In genomic region chr1:202343652-202344349, GRCh38 we compare ENCODE assay signal across 8 cellular contexts. TPM values are rescaled to one million over a fixed set of nuclear protein-coding genes. Genes with fewer than 3 reads are reported as not detected.
DNase-seq lines count a peak whose midpoint lies in the region; ATAC-seq and TF ChIP-seq lines count a peak whose summit lies in the region.

No MANE protein-coding gene starts in this region.

- WGBS in sigmoid colon, 2 donors, result 71 to 73% methylated on average over 4 of the region's 4 CpGs

- no peak overlapping the region for H3K4me3 ChIP-seq in sigmoid colon

- no peaks in the 10 kb centered on the region for H3K9me3 ChIP-seq in sigmoid colon

- CTCF ChIA-PET in T-cell (lab: Charles Lee), result interaction anchor here (0.6 to 3.3 kb wide), 8 partner anchors 8 to 376 kb away, joined by 3 to 15 read pairs (median 4); no protein-coding TSS in a partner anchor

- H3K4me3 Mint-ChIP-seq in activated T-cell treated with anti-CD3 and anti-CD28 coated beads, Interleukin-2, amount 50 U/mL, for 24 hours, result peak overlapping the region; percentile 66
- peak overlapping the region; percentile 2 to 60 (median 42) for H3K4me3 Mint-ChIP-seq in T-cell

- peak in 3 of 4 experiments; percentile 66 to 77 (median 70) for TF ChIP-seq CTCF in sigmoid colon (IDR thresholded peaks at IDR 0.05)

- H3K9me3 Mint-ChIP-seq in activated T-cell treated with anti-CD3 and anti-CD28 coated beads, Interleukin-2, amount 50 U/mL, for 24 hours, result no peaks in the 10 kb centered on the region
- no peaks in the 10 kb centered on the region for H3K9me3 Mint-ChIP-seq in T-cell

- peaks cover 0 to 12% (median 8%) of the 10 kb centered on the region in 4 donors for H3K4me1 ChIP-seq in sigmoid colon

- intact Hi-C loops in sigmoid colon (cut with DNase I), result loop anchor here (5.0 kb wide), 1 partner anchor 374 kb away; no protein-coding TSS in a partner anchor

- no peak overlapping the region for H3K27ac ChIP-seq in sigmoid colon

- peaks cover 34% of the 10 kb centered on the region for H3K4me1 Mint-ChIP-seq in activated T-cell treated with anti-CD3 and anti-CD28 coated beads, Interleukin-2, amount 50 U/mL, for 24 hours (ENCODE audit: low read depth)
- peaks cover 29 to 36% (median 31%) of the 10 kb centered on the region in 3 donors for H3K4me1 Mint-ChIP-seq in T-cell

- POLR2A ChIA-PET in T-cell (lab: Charles Lee), result no interaction called here

- H3K27me3 Mint-ChIP-seq in activated T-cell treated with anti-CD3 and anti-CD28 coated beads, Interleukin-2, amount 50 U/mL, for 24 hours, result no peaks in the 10 kb centered on the region
- H3K27me3 Mint-ChIP-seq in T-cell, result no peaks in the 10 kb centered on the region

- ATAC-seq in T-cell (replicated peaks in 1 of 4), result no peak
- ATAC-seq in GM21515 (IDR thresholded peaks at IDR 0.05; ENCODE audit: unreplicated experiment), result no peak
- no peak for ATAC-seq in HG02938 (IDR thresholded peaks at IDR 0.05; ENCODE audit: unreplicated experiment)

- H3K36me3 Mint-ChIP-seq in activated T-cell treated with anti-CD3 and anti-CD28 coated beads, Interleukin-2, amount 50 U/mL, for 24 hours (ENCODE audit: low read depth), result peaks cover 21% of the 10 kb centered on the region
- no peaks in the 10 kb centered on the region for H3K36me3 Mint-ChIP-seq in T-cell

- TF ChIP-seq POLR2A in sigmoid colon (IDR thresholded peaks at IDR 0.05), result no peak

- peak overlapping the region; percentile 70 for H3K27ac Mint-ChIP-seq in activated T-cell treated with anti-CD3 and anti-CD28 coated beads, Interleukin-2, amount 50 U/mL, for 24 hours
- peak overlapping the region in 1 of 2 donors; percentile 54 for H3K27ac Mint-ChIP-seq in T-cell

- H3K36me3 ChIP-seq in sigmoid colon, result no peaks in the 10 kb centered on the region

- no peaks in the 10 kb centered on the region for H3K27me3 ChIP-seq in sigmoid colon

- no peak for DNase-seq in activated T-cell treated with anti-CD3 and anti-CD28 coated beads, Interleukin-2, amount 50 U/mL, for 24 hours
- DNase-seq in activated T-cell treated with anti-CD3 and anti-CD28 coated beads for 4 hours (no peak), NCI-H128 (lab: John Stamatoyannopoulos, UW; ENCODE audit: unreplicated experiment) (peak; percentile 57), T-cell (peak in 1 of 34 experiments; percentile 12), fibroblast of gingiva (ENCODE audit: low read depth) (peak; percentile 22), sigmoid colon (no peak)

- TF ChIP-seq EP300 in sigmoid colon (IDR thresholded peaks at IDR 0.05), result no peak

RNA-seq across cellular contexts. Expression of gene UBE2T, which starts 2.1 kb away (rescaled TPM):
- total RNA-seq in T-cell (1 to 10 TPM; 1.6 to 4.7 (median 3.4) TPM), sigmoid colon (1 to 10 TPM; 2.5 to 6.4 (median 4.1) TPM)
- polyA plus RNA-seq in sigmoid colon, result 10 to 100 TPM; 12.6 to 37.6 (median 23.1) TPM

RNA-seq across cellular contexts. Expression of gene PPP1R12B, which starts 4.7 kb away (rescaled TPM):
- 10 to 100 TPM; 24.3 to 40.9 (median 27.0) TPM for total RNA-seq in T-cell
- 100 to 1,000 TPM; 493 to 995 (median 807) TPM for total RNA-seq in sigmoid colon
- polyA plus RNA-seq in sigmoid colon, result 10 to 100 TPM in 1 of 3 donors, 1 to 10 TPM in 2; 5.3 to 46.2 (median 8.4) TPM

Comparison
In these comparisons a context has a peak if more than half of its experiments do, and no peak if none do; other contexts are left out.
1. DNase-seq: peak in NCI-H128 (single experiment) and fibroblast of gingiva (single experiment); none in activated T-cell treated with anti-CD3 and anti-CD28 coated beads, Interleukin-2, amount 50 U/mL, for 24 hours (single experiment), activated T-cell treated with anti-CD3 and anti-CD28 coated beads for 4 hours (single experiment) and sigmoid colon (single experiment).
2. RNA of gene PPP1R12B, which starts 4.7 kb away (total RNA-seq): 493 to 995 TPM in sigmoid colon; 24.3 to 40.9 TPM in T-cell; every median in the first group is over 10 times any median in the second.